8 cellular contexts compared by ENCODE assay signal in genomic region chr10:70887804-70888800, GRCh38. TPM values are rescaled to one million over a fixed set of nuclear protein-coding genes. Genes with fewer than 3 reads are reported as not detected.
DNase-seq lines count a peak whose midpoint lies in the region; ATAC-seq, FAIRE-seq and TF ChIP-seq lines count a peak whose summit lies in the region.

Gene PCBD1 (minus strand): TSS chr10:70888565. CDS start chr10:70888533, 32 bp downstream.

- H3K36me3 ChIP-seq in endodermal cell (ENCODE audit: control insufficient read depth, insufficient read depth, low read length), result peaks cover 34% of the 10 kb centered on the region

- peak within 1 kb of the TSS; percentile 64 for H3K9ac ChIP-seq in endodermal cell (ENCODE audit: extremely low read depth, low read length, poor library complexity, severe bottlenecking)

- peak within 1 kb of the TSS; percentile 74 for H3K4me3 Mint-ChIP-seq in endodermal cell
- peak within 1 kb of the TSS; percentile 75 for H3K4me3 Mint-ChIP-seq in mesothelial cell of epicardium

- H3K9me3 Mint-ChIP-seq in endodermal cell, result no peaks in the 10 kb centered on the region
- H3K9me3 Mint-ChIP-seq in mesothelial cell of epicardium, result no peaks in the 10 kb centered on the region

- H3K4me1 ChIP-seq in A549, result peaks cover 20% of the 10 kb centered on the region
- H3K4me1 ChIP-seq in endodermal cell (ENCODE audit: control insufficient read depth, insufficient read depth, low read length), result peaks cover 10% of the 10 kb centered on the region

- peaks cover 47% of the 10 kb centered on the region for H3K4me1 Mint-ChIP-seq in endodermal cell
- peaks cover 21% of the 10 kb centered on the region for H3K4me1 Mint-ChIP-seq in mesothelial cell of epicardium

- H3K4me3 ChIP-seq in A549 (peak within 1 kb of the TSS; percentile 87), endodermal cell (ENCODE audit: low read length) (peak within 1 kb of the TSS; percentile 88)

- no peak for FAIRE-seq in A549 (lab: Jason Lieb, UNC)

- H3K27me3 Mint-ChIP-seq in endodermal cell (ENCODE audit: insufficient read depth), result no peaks in the 10 kb centered on the region
- peaks cover 2% of the 10 kb centered on the region for H3K27me3 Mint-ChIP-seq in mesothelial cell of epicardium (ENCODE audit: low read depth)

- H3K9me3 ChIP-seq in A549 (no peaks in the 10 kb centered on the region), endodermal cell (ENCODE audit: control insufficient read depth, low read length) (no peaks in the 10 kb centered on the region)

- H3K27me3 ChIP-seq in endodermal cell (ENCODE audit: control insufficient read depth, insufficient read depth, low read length, poor library complexity, severe bottlenecking), result no peaks in the 10 kb centered on the region

- peak; percentile 85 for TF ChIP-seq POLR2A in A549 (IDR thresholded peaks at IDR 0.05; ENCODE audit: low read length)

- TF ChIP-seq CTCF in A549 (IDR thresholded peaks at IDR 0.05) (no peak), endodermal cell (conservative IDR thresholded peaks at IDR 0.05) (no peak), mesothelial cell of epicardium (IDR thresholded peaks at IDR 0.05; ENCODE audit: unreplicated experiment) (no peak)

- CTCF ChIA-PET in A549 (lab: Yijun Ruan, JAX), result interaction anchor here (0.6 to 6.1 kb wide), 8 partner anchors 15 to 397 kb away, joined by 3 to 31 read pairs (median 3); partner anchors contain the start of gene SGPL1

- H3K27ac Mint-ChIP-seq in endodermal cell, result peak within 1 kb of the TSS; percentile 87
- H3K27ac Mint-ChIP-seq in mesothelial cell of epicardium, result peak within 1 kb of the TSS; percentile 34

- H3K27ac ChIP-seq in A549, result peak within 1 kb of the TSS; percentile 94 to 98
- H3K27ac ChIP-seq in endodermal cell (ENCODE audit: low read depth, low read length), result no peak within 1 kb of the TSS

- peak within 1 kb of the TSS; percentile 92 for H3K4me2 ChIP-seq in A549

- DNase-seq in A549 (ENCODE audit: low read depth in 1 of 2, low spot score in 1 of 2) (peak; percentile 77 to 81), NCI-H526 treated with DMSO at 0.1 percent for 48 hours (lab: John Stamatoyannopoulos, UW) (peak; percentile 35), endodermal cell (peak; percentile 89), mesothelial cell of epicardium (ENCODE audit: low spot score in 2 of 2, unreplicated experiment in 2 of 2) (peak; percentile 55 to 69)
- peak; percentile 50 to 63 for DNase-seq in activated CD8-positive, alpha-beta memory T cell treated with anti-CD3 and anti-CD28 coated beads for 4 hours (ENCODE audit: low read depth in 2 of 2)
- DNase-seq in stimulated activated CD8-positive, alpha-beta memory T cell treated with anti-CD3 and anti-CD28 coated beads, Interleukin-15, amount 100 ng/mL, for 48 hours (ENCODE audit: low read depth in 2 of 2), result peak; percentile 46 to 58

- TF ChIP-seq RAD21 in A549 (conservative IDR thresholded peaks at IDR 0.05 in 1 of 2, IDR thresholded peaks at IDR 0.05 in 1 of 2), result no peak

- peak; percentile 92 to 93 for ATAC-seq in A549
- peak; percentile 70 for ATAC-seq in GM18517 (IDR thresholded peaks at IDR 0.05; ENCODE audit: unreplicated experiment)
- ATAC-seq in HG03045 (IDR thresholded peaks at IDR 0.05; ENCODE audit: unreplicated experiment), result peak; percentile 71

- WGBS in A549 (ENCODE audit: missing lambda C conversion rate), result 2% methylated on average over 21 of the region's 85 CpGs
- WGBS in endodermal cell (ENCODE audit: insufficient coverage in 1 of 2, insufficient read length in 1 of 2), 2 experiments, result 1% methylated on average over 18 to 85 of the region's 85 CpGs

- H3K36me3 Mint-ChIP-seq in endodermal cell (ENCODE audit: low read depth) (peaks cover 34% of the 10 kb centered on the region), mesothelial cell of epicardium (peaks cover 19% of the 10 kb centered on the region)

- no peak for TF ChIP-seq EP300 in A549 (IDR thresholded peaks at IDR 0.05)

- POLR2A ChIA-PET in A549 (lab: Yijun Ruan, JAX), result interaction anchor here (0.6 to 0.9 kb wide), 3 partner anchors 39 to 71 kb away, joined by 3 to 5 read pairs (median 4); no protein-coding TSS in a partner anchor

TF ChIP-seq in A549, 52 proteins besides CTCF, POLR2A, EP300 and RAD21:
- TF ChIP-seq ESRRA (IDR thresholded peaks at IDR 0.05; ENCODE audit: borderline replicate concordance, low read length) (no peak), NPAS2 (CRISPR knock-in tag; IDR thresholded peaks at IDR 0.05; ENCODE audit: borderline replicate concordance) (0 out of 2 replicates have a peak, but pooled peaks have one; percentile 34), MAFK (IDR thresholded peaks at IDR 0.05; ENCODE audit: partially characterized antibody) (no peak), MAZ (IDR thresholded peaks at IDR 0.05; ENCODE audit: borderline replicate concordance, low read depth, low read length) (no peak), TP53 (CRISPR knock-in tag; IDR thresholded peaks at IDR 0.05) (0 out of 2 replicates have a peak, but pooled peaks have one; percentile 43), ZFP36 (IDR thresholded peaks at IDR 0.05; ENCODE audit: borderline replicate concordance, partially characterized antibody) (no peak), PHF8 (IDR thresholded peaks at IDR 0.05; ENCODE audit: borderline replicate concordance, low read depth) (peak; percentile 90; the same call in 1 of the 2 replicates), CHD2 (IDR thresholded peaks at IDR 0.05; ENCODE audit: low read length, partially characterized antibody) (peak; percentile 58), FOXS1 (CRISPR knock-in tag; IDR thresholded peaks at IDR 0.05) (no peak), HOXB5 (CRISPR knock-in tag; IDR thresholded peaks at IDR 0.05) (no peak), CBX8 (IDR thresholded peaks at IDR 0.05) (no peak), MAX (IDR thresholded peaks at IDR 0.05) (peak; percentile 89), JUN (IDR thresholded peaks at IDR 0.05) (peak; percentile 69 to 79; a peak in 4 of 5 replicates), HEYL (CRISPR knock-in tag; IDR thresholded peaks at IDR 0.05) (no peak), E2F6 (IDR thresholded peaks at IDR 0.05; ENCODE audit: borderline replicate concordance, low read depth) (peak; percentile 88), EHMT2 (IDR thresholded peaks at IDR 0.05; ENCODE audit: low read depth) (no peak), RNF2 (IDR thresholded peaks at IDR 0.05; ENCODE audit: borderline replicate concordance, low read depth) (no peak), MYC (IDR thresholded peaks at IDR 0.05; ENCODE audit: borderline replicate concordance, low read length) (peak; percentile 63; the same call in 1 of the 2 replicates), GATA3 (IDR thresholded peaks at IDR 0.05; ENCODE audit: borderline replicate concordance) (0 out of 2 replicates have a peak, but pooled peaks have one; percentile 23), FOSL2 (IDR thresholded peaks at IDR 0.05) (no peak), FOSL2 (CRISPR knock-in tag; IDR thresholded peaks at IDR 0.05) (no peak)
- TF ChIP-seq, protein P1, sequence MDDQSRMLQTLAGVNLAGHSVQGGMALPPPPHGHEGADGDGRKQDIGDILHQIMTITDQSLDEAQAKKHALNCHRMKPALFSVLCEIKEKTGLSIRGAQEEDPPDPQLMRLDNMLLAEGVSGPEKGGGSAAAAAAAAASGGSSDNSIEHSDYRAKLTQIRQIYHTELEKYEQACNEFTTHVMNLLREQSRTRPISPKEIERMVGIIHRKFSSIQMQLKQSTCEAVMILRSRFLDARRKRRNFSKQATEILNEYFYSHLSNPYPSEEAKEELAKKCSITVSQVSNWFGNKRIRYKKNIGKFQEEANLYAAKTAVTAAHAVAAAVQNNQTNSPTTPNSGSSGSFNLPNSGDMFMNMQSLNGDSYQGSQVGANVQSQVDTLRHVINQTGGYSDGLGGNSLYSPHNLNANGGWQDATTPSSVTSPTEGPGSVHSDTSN (IDR thresholded peaks at IDR 0.05), result no peak
- TF ChIP-seq, protein P2, sequence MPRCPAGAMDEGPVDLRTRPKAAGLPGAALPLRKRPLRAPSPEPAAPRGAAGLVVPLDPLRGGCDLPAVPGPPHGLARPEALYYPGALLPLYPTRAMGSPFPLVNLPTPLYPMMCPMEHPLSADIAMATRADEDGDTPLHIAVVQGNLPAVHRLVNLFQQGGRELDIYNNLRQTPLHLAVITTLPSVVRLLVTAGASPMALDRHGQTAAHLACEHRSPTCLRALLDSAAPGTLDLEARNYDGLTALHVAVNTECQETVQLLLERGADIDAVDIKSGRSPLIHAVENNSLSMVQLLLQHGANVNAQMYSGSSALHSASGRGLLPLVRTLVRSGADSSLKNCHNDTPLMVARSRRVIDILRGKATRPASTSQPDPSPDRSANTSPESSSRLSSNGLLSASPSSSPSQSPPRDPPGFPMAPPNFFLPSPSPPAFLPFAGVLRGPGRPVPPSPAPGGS (IDR thresholded peaks at IDR 0.05), result peak; percentile 65; the same call in 2 of the 3 replicates
- TF ChIP-seq, protein P3, sequence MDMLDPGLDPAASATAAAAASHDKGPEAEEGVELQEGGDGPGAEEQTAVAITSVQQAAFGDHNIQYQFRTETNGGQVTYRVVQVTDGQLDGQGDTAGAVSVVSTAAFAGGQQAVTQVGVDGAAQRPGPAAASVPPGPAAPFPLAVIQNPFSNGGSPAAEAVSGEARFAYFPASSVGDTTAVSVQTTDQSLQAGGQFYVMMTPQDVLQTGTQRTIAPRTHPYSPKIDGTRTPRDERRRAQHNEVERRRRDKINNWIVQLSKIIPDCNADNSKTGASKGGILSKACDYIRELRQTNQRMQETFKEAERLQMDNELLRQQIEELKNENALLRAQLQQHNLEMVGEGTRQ (IDR thresholded peaks at IDR 0.05), result no peak

RNA-seq across cellular contexts. Expression of gene PCBD1, which starts in this region (rescaled TPM):
- polyA plus RNA-seq in A549 (2011; rRNA removed), result 169 TPM in 2 replicates
- 329 and 353 TPM in 2 replicates for polyA plus RNA-seq in A549 (2012; cell fraction: cytosol; rRNA removed)
- polyA plus RNA-seq in A549 (2012; cell fraction: nucleus; rRNA removed), result 140 and 161 TPM in 2 replicates
- 211 to 226 TPM (median 222 TPM) in 3 replicates for polyA plus RNA-seq in A549 (2017; fragmentation: RNase III; extraction: RNeasy Plus Mini Kit Qiagen cat#74134 plus additional on column Dnase treatment)
- 89.5 and 96.9 TPM in 2 replicates for polyA minus RNA-seq in A549 (2011; rRNA and poly(A)+ RNA removed)
- 100 to 1,000 TPM; 168 to 183 TPM for total RNA-seq in endodermal cell
- 61.9 TPM for polyA plus RNA-seq in endodermal cell (2013, experiment 1 of 2)
- polyA plus RNA-seq in endodermal cell (2013, experiment 2 of 2), result 54.4 TPM
- total RNA-seq in mesothelial cell of epicardium, result 50.5 to 51.7 TPM (median 51.4 TPM) in 3 replicates

Comparison
In these comparisons a context has a peak if more than half of its experiments do, and no peak if none do; other contexts are left out.
1. DNase-seq: peak in every context shown above with its lines; median percentile 89 in endodermal cell; 79 in A549; 62 in mesothelial cell of epicardium; 56 in activated CD8-positive, alpha-beta memory T cell treated with anti-CD3 and anti-CD28 coated beads for 4 hours; 52 in stimulated activated CD8-positive, alpha-beta memory T cell treated with anti-CD3 and anti-CD28 coated beads, Interleukin-15, amount 100 ng/mL, for 48 hours; 35 in NCI-H526 treated with DMSO at 0.1 percent for 48 hours.